ENCODE assay signal across 1 cellular context in the genomic region with DNA sequence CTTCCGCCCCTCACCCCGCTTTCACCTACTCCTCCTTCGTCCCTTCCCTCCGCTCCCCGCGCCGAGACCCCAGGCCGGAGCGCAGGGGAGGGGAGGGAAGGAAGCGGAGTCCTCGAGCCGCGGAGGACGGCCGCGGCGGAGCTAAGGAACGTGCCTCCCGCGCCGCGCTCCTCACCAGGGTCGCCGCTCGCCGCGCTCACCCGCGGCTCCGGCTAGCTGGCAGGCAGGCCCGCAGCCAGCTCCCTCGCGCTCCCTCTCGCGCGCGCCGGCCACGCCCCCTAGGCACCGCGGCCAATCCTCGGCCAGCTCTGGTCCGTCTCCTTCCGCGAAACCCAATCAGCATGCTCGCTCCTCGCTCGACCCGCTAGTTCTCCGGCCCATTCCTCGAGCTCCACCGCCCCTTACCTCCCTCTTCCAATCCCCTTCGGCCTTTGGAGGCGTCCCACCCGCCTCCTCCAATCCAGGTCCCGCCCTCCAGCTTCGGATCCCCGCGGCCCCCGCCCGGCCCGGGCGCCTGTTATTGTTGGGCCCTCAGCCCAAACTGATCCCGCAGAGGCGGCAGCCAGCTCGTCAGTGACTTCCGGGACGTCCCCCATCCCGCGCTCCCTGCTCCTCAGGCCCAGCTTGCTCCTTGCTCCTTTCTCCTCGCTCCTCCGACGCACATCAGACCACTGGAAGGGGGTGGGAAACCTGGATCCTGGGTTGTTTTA.
TF ChIP-seq lines count a peak whose summit lies in the region.

A gene with protein sequence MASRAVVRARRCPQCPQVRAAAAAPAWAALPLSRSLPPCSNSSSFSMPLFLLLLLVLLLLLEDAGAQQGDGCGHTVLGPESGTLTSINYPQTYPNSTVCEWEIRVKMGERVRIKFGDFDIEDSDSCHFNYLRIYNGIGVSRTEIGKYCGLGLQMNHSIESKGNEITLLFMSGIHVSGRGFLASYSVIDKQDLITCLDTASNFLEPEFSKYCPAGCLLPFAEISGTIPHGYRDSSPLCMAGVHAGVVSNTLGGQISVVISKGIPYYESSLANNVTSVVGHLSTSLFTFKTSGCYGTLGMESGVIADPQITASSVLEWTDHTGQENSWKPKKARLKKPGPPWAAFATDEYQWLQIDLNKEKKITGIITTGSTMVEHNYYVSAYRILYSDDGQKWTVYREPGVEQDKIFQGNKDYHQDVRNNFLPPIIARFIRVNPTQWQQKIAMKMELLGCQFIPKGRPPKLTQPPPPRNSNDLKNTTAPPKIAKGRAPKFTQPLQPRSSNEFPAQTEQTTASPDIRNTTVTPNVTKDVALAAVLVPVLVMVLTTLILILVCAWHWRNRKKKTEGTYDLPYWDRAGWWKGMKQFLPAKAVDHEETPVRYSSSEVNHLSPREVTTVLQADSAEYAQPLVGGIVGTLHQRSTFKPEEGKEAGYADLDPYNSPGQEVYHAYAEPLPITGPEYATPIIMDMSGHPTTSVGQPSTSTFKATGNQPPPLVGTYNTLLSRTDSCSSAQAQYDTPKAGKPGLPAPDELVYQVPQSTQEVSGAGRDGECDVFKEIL (minus strand): TSS at position 231 of the 710 bp plus-strand sequence. CDS start 369 bp downstream, outside the sequence.

TF ChIP-seq in K562, 482 proteins besides CTCF, POLR2A, EP300 and RAD21 (continued from another document and continues in another):
- TF ChIP-seq, protein P1, sequence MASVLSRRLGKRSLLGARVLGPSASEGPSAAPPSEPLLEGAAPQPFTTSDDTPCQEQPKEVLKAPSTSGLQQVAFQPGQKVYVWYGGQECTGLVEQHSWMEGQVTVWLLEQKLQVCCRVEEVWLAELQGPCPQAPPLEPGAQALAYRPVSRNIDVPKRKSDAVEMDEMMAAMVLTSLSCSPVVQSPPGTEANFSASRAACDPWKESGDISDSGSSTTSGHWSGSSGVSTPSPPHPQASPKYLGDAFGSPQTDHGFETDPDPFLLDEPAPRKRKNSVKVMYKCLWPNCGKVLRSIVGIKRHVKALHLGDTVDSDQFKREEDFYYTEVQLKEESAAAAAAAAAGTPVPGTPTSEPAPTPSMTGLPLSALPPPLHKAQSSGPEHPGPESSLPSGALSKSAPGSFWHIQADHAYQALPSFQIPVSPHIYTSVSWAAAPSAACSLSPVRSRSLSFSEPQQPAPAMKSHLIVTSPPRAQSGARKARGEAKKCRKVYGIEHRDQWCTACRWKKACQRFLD (CRISPR knock-in tag; IDR thresholded peaks at IDR 0.05): no peak
- no peak for TF ChIP-seq PHB2 (IDR thresholded peaks at IDR 0.05; ENCODE audit: low read depth)
- peak; percentile 48; the same call in 1 of the 2 replicates for TF ChIP-seq SAFB (IDR thresholded peaks at IDR 0.05; ENCODE audit: borderline replicate concordance, low read depth, low read length)
- TF ChIP-seq HIVEP1 (CRISPR knock-in tag; IDR thresholded peaks at IDR 0.05): no peak
- peak; percentile 63 for TF ChIP-seq GABPA (tag; conservative IDR thresholded peaks at IDR 0.05; ENCODE audit: low read depth)
- peak; percentile 42; the same call in 1 of the 2 replicates for TF ChIP-seq MTA3 (IDR thresholded peaks at IDR 0.05; ENCODE audit: borderline replicate concordance)
- TF ChIP-seq, protein P2, sequence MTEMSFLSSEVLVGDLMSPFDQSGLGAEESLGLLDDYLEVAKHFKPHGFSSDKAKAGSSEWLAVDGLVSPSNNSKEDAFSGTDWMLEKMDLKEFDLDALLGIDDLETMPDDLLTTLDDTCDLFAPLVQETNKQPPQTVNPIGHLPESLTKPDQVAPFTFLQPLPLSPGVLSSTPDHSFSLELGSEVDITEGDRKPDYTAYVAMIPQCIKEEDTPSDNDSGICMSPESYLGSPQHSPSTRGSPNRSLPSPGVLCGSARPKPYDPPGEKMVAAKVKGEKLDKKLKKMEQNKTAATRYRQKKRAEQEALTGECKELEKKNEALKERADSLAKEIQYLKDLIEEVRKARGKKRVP (CRISPR knock-in tag; IDR thresholded peaks at IDR 0.05): no peak
- TF ChIP-seq, protein P3, sequence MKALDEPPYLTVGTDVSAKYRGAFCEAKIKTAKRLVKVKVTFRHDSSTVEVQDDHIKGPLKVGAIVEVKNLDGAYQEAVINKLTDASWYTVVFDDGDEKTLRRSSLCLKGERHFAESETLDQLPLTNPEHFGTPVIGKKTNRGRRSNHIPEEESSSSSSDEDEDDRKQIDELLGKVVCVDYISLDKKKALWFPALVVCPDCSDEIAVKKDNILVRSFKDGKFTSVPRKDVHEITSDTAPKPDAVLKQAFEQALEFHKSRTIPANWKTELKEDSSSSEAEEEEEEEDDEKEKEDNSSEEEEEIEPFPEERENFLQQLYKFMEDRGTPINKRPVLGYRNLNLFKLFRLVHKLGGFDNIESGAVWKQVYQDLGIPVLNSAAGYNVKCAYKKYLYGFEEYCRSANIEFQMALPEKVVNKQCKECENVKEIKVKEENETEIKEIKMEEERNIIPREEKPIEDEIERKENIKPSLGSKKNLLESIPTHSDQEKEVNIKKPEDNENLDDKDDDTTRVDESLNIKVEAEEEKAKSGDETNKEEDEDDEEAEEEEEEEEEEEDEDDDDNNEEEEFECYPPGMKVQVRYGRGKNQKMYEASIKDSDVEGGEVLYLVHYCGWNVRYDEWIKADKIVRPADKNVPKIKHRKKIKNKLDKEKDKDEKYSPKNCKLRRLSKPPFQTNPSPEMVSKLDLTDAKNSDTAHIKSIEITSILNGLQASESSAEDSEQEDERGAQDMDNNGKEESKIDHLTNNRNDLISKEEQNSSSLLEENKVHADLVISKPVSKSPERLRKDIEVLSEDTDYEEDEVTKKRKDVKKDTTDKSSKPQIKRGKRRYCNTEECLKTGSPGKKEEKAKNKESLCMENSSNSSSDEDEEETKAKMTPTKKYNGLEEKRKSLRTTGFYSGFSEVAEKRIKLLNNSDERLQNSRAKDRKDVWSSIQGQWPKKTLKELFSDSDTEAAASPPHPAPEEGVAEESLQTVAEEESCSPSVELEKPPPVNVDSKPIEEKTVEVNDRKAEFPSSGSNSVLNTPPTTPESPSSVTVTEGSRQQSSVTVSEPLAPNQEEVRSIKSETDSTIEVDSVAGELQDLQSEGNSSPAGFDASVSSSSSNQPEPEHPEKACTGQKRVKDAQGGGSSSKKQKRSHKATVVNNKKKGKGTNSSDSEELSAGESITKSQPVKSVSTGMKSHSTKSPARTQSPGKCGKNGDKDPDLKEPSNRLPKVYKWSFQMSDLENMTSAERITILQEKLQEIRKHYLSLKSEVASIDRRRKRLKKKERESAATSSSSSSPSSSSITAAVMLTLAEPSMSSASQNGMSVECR (CRISPR knock-in tag; IDR thresholded peaks at IDR 0.05): no peak
- TF ChIP-seq NR1H2 (CRISPR knock-in tag; IDR thresholded peaks at IDR 0.05): no peak
- peak; percentile 57 for TF ChIP-seq SUPT5H (IDR thresholded peaks at IDR 0.05)
- TF ChIP-seq RBBP5 (IDR thresholded peaks at IDR 0.05; ENCODE audit: borderline replicate concordance, insufficient read depth, low read length, poor library complexity, severe bottlenecking): peak; percentile 78
- no peak for TF ChIP-seq ZNF311 (CRISPR knock-in tag; IDR thresholded peaks at IDR 0.05)
- peak; percentile 85 for TF ChIP-seq RBFOX2 (IDR thresholded peaks at IDR 0.05; ENCODE audit: low read depth, low read length)
- no peak for TF ChIP-seq MEF2D (tag; conservative IDR thresholded peaks at IDR 0.05; ENCODE audit: low read depth)
- TF ChIP-seq, protein P4, sequence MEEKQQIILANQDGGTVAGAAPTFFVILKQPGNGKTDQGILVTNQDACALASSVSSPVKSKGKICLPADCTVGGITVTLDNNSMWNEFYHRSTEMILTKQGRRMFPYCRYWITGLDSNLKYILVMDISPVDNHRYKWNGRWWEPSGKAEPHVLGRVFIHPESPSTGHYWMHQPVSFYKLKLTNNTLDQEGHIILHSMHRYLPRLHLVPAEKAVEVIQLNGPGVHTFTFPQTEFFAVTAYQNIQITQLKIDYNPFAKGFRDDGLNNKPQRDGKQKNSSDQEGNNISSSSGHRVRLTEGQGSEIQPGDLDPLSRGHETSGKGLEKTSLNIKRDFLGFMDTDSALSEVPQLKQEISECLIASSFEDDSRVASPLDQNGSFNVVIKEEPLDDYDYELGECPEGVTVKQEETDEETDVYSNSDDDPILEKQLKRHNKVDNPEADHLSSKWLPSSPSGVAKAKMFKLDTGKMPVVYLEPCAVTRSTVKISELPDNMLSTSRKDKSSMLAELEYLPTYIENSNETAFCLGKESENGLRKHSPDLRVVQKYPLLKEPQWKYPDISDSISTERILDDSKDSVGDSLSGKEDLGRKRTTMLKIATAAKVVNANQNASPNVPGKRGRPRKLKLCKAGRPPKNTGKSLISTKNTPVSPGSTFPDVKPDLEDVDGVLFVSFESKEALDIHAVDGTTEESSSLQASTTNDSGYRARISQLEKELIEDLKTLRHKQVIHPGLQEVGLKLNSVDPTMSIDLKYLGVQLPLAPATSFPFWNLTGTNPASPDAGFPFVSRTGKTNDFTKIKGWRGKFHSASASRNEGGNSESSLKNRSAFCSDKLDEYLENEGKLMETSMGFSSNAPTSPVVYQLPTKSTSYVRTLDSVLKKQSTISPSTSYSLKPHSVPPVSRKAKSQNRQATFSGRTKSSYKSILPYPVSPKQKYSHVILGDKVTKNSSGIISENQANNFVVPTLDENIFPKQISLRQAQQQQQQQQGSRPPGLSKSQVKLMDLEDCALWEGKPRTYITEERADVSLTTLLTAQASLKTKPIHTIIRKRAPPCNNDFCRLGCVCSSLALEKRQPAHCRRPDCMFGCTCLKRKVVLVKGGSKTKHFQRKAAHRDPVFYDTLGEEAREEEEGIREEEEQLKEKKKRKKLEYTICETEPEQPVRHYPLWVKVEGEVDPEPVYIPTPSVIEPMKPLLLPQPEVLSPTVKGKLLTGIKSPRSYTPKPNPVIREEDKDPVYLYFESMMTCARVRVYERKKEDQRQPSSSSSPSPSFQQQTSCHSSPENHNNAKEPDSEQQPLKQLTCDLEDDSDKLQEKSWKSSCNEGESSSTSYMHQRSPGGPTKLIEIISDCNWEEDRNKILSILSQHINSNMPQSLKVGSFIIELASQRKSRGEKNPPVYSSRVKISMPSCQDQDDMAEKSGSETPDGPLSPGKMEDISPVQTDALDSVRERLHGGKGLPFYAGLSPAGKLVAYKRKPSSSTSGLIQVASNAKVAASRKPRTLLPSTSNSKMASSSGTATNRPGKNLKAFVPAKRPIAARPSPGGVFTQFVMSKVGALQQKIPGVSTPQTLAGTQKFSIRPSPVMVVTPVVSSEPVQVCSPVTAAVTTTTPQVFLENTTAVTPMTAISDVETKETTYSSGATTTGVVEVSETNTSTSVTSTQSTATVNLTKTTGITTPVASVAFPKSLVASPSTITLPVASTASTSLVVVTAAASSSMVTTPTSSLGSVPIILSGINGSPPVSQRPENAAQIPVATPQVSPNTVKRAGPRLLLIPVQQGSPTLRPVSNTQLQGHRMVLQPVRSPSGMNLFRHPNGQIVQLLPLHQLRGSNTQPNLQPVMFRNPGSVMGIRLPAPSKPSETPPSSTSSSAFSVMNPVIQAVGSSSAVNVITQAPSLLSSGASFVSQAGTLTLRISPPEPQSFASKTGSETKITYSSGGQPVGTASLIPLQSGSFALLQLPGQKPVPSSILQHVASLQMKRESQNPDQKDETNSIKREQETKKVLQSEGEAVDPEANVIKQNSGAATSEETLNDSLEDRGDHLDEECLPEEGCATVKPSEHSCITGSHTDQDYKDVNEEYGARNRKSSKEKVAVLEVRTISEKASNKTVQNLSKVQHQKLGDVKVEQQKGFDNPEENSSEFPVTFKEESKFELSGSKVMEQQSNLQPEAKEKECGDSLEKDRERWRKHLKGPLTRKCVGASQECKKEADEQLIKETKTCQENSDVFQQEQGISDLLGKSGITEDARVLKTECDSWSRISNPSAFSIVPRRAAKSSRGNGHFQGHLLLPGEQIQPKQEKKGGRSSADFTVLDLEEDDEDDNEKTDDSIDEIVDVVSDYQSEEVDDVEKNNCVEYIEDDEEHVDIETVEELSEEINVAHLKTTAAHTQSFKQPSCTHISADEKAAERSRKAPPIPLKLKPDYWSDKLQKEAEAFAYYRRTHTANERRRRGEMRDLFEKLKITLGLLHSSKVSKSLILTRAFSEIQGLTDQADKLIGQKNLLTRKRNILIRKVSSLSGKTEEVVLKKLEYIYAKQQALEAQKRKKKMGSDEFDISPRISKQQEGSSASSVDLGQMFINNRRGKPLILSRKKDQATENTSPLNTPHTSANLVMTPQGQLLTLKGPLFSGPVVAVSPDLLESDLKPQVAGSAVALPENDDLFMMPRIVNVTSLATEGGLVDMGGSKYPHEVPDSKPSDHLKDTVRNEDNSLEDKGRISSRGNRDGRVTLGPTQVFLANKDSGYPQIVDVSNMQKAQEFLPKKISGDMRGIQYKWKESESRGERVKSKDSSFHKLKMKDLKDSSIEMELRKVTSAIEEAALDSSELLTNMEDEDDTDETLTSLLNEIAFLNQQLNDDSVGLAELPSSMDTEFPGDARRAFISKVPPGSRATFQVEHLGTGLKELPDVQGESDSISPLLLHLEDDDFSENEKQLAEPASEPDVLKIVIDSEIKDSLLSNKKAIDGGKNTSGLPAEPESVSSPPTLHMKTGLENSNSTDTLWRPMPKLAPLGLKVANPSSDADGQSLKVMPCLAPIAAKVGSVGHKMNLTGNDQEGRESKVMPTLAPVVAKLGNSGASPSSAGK (IDR thresholded peaks at IDR 0.05): peak; percentile 56
- no peak for TF ChIP-seq ZNF232 (CRISPR knock-in tag; IDR thresholded peaks at IDR 0.05)
- TF ChIP-seq HDAC3 (IDR thresholded peaks at IDR 0.05; ENCODE audit: borderline replicate concordance, partially characterized antibody): no peak
- no peak for TF ChIP-seq TFAM (CRISPR knock-in tag; conservative IDR thresholded peaks at IDR 0.05)
- TF ChIP-seq CC2D1A (IDR thresholded peaks at IDR 0.05): peak; percentile 67; the same call in 1 of the 2 replicates
- TF ChIP-seq ZNF668 (CRISPR knock-in tag; IDR thresholded peaks at IDR 0.05): no peak
- TF ChIP-seq MEF2A (IDR thresholded peaks at IDR 0.05; ENCODE audit: control insufficient read depth, low read depth, low read length): no peak
- TF ChIP-seq SREBF2 (CRISPR knock-in tag; IDR thresholded peaks at IDR 0.05): no peak
- no peak for TF ChIP-seq POLR3G (IDR thresholded peaks at IDR 0.05; ENCODE audit: extremely low read depth, insufficient read length, insufficient replicate concordance)
- TF ChIP-seq, protein P5, sequence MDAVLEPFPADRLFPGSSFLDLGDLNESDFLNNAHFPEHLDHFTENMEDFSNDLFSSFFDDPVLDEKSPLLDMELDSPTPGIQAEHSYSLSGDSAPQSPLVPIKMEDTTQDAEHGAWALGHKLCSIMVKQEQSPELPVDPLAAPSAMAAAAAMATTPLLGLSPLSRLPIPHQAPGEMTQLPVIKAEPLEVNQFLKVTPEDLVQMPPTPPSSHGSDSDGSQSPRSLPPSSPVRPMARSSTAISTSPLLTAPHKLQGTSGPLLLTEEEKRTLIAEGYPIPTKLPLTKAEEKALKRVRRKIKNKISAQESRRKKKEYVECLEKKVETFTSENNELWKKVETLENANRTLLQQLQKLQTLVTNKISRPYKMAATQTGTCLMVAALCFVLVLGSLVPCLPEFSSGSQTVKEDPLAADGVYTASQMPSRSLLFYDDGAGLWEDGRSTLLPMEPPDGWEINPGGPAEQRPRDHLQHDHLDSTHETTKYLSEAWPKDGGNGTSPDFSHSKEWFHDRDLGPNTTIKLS (IDR thresholded peaks at IDR 0.05; ENCODE audit: borderline replicate concordance, low read depth): 0 out of 2 replicates have a peak, but pooled peaks have one; percentile 1
- TF ChIP-seq ZNF347 (CRISPR knock-in tag; IDR thresholded peaks at IDR 0.05; ENCODE audit: low read depth): no peak
- TF ChIP-seq NFIC (IDR thresholded peaks at IDR 0.05): 0 out of 2 replicates have a peak, but pooled peaks have one; percentile 15
- no peak for TF ChIP-seq ATF1 (CRISPR knock-in tag; IDR thresholded peaks at IDR 0.05)
- peak; percentile 37; the same call in 1 of the 2 replicates for TF ChIP-seq ATF1 (tag; IDR thresholded peaks at IDR 0.05)
- TF ChIP-seq RCOR1 (IDR thresholded peaks at IDR 0.05; ENCODE audit: borderline replicate concordance in 1 of 2, low read depth in 2 of 2, low read length in 2 of 2): peak in 1 of 2 experiments; percentile 61; a peak in 1 of 4 replicates
- TF ChIP-seq ILK (tag; IDR thresholded peaks at IDR 0.05; ENCODE audit: borderline replicate concordance, low read depth): no peak
- no peak for TF ChIP-seq ZNF224 (CRISPR knock-in tag; IDR thresholded peaks at IDR 0.05)
